ENCODE assay signal across 1 cellular context in the genomic region with DNA sequence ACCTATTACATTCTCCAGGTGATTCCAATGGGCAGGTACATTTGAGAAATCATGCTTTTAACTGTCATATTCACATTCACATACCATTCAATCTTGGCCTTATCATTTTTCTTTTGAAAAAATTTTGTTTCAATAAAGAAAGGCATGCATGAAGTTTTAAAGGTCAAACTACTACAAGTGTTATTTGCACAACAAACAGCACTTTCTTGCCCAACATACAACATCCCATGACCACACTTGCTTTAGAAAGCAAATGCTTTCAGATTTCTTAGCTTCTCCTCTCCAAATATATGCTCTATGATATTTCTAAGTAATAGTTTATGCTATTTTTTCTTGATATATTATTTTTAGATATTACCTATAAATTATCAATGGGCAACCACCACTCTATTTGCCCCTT.
TF ChIP-seq lines count a peak whose summit lies in the region.

No MANE protein-coding gene starts in this region.

TF ChIP-seq in HepG2, 621 proteins besides CTCF, POLR2A, EP300 and RAD21 (continued from another document):
- TF ChIP-seq, protein P1, sequence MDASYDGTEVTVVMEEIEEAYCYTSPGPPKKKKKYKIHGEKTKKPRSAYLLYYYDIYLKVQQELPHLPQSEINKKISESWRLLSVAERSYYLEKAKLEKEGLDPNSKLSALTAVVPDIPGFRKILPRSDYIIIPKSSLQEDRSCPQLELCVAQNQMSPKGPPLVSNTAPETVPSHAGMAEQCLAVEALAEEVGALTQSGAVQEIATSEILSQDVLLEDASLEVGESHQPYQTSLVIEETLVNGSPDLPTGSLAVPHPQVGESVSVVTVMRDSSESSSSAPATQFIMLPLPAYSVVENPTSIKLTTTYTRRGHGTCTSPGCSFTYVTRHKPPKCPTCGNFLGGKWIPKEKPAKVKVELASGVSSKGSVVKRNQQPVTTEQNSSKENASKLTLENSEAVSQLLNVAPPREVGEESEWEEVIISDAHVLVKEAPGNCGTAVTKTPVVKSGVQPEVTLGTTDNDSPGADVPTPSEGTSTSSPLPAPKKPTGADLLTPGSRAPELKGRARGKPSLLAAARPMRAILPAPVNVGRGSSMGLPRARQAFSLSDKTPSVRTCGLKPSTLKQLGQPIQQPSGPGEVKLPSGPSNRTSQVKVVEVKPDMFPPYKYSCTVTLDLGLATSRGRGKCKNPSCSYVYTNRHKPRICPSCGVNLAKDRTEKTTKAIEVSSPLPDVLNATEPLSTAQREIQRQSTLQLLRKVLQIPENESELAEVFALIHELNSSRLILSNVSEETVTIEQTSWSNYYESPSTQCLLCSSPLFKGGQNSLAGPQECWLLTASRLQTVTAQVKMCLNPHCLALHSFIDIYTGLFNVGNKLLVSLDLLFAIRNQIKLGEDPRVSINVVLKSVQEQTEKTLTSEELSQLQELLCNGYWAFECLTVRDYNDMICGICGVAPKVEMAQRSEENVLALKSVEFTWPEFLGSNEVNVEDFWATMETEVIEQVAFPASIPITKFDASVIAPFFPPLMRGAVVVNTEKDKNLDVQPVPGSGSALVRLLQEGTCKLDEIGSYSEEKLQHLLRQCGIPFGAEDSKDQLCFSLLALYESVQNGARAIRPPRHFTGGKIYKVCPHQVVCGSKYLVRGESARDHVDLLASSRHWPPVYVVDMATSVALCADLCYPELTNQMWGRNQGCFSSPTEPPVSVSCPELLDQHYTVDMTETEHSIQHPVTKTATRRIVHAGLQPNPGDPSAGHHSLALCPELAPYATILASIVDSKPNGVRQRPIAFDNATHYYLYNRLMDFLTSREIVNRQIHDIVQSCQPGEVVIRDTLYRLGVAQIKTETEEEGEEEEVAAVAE (CRISPR knock-in tag; IDR thresholded peaks at IDR 0.05; ENCODE audit: borderline replicate concordance), result no peak
- TF ChIP-seq REL (CRISPR knock-in tag; conservative IDR thresholded peaks at IDR 0.05), result no peak
TF ChIP-seq in HepG2: peak in this region for 0.
